In the genomic region with DNA sequence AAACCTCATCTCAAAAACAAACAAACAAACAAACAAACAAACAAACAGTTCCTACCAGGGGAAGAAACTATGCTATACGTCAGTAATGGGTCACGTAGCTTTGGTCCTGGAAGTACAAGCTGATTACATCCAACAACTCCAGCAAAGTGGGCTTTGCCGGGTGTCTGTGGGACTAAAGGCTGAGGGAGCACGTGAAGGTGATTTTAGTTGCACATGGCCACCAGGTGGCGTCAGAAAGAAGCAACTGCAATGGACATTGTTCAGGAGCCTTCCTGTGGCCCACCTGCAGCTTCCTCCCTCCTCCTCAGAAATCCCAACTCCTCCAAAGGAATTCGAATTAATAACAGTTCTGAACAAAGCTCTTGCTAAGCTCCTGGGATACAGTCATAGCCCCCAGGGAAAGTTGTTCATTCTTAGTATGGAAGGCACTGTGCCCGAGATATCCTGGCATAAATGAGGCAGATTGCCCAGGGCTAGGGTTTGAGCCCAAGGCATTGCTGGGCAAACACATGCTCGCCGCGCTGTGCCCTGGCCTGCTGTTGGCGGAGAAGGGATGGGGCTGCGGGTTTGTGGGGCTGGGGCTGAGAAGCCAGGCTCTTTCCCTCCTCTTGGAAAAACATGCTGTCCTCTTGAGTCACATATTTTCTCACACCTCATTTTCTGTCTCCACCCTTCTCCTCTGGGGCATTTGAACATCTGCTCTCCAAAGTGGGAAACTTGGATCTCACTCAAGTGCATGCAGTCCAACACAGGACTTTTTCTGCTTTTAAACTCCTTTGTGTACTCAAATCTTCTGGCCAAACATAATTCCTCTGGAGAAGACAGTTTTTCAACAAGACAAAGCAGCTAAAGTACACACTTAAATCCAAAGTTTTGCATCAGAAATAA, we compare ENCODE assay signal across 8 cellular contexts. TPM values are rescaled to one million over a fixed set of nuclear protein-coding genes. Genes with fewer than 3 reads are reported as not detected.
DNase-seq lines count a peak whose midpoint lies in the region; ATAC-seq and TF ChIP-seq lines count a peak whose summit lies in the region.

No MANE protein-coding gene starts in this region.

- H3K4me3 Mint-ChIP-seq in activated CD8-positive, alpha-beta memory T cell treated with anti-CD3 and anti-CD28 coated beads, Interleukin-2, amount 10 ng/mL, durations not matched to agents 7 days and 5 days: no peak overlapping the region
- H3K4me3 Mint-ChIP-seq in endothelial cell (ENCODE audit: unreplicated experiment): no peak overlapping the region
- H3K4me3 Mint-ChIP-seq in mesothelial cell of epicardium: no peak overlapping the region

- TF ChIP-seq CTCF in endothelial cell (IDR thresholded peaks at IDR 0.05; ENCODE audit: unreplicated experiment) (peak; percentile 80), mesothelial cell of epicardium (IDR thresholded peaks at IDR 0.05; ENCODE audit: unreplicated experiment) (peak; percentile 90)

- H3K9me3 Mint-ChIP-seq in activated CD8-positive, alpha-beta memory T cell treated with anti-CD3 and anti-CD28 coated beads, Interleukin-2, amount 10 ng/mL, durations not matched to agents 7 days and 5 days (ENCODE audit: low read depth): no peaks in the 10 kb centered on the region
- H3K9me3 Mint-ChIP-seq in endothelial cell (ENCODE audit: unreplicated experiment) (no peaks in the 10 kb centered on the region), mesothelial cell of epicardium (peaks cover 4% of the 10 kb centered on the region)

- H3K36me3 Mint-ChIP-seq in activated CD8-positive, alpha-beta memory T cell treated with anti-CD3 and anti-CD28 coated beads, Interleukin-2, amount 10 ng/mL, durations not matched to agents 7 days and 5 days: no peaks in the 10 kb centered on the region
- no peaks in the 10 kb centered on the region for H3K36me3 Mint-ChIP-seq in endothelial cell (ENCODE audit: low read depth, unreplicated experiment)
- H3K36me3 Mint-ChIP-seq in mesothelial cell of epicardium: no peaks in the 10 kb centered on the region

- H3K4me1 Mint-ChIP-seq in activated CD8-positive, alpha-beta memory T cell treated with anti-CD3 and anti-CD28 coated beads, Interleukin-2, amount 10 ng/mL, durations not matched to agents 7 days and 5 days: peaks cover 9% of the 10 kb centered on the region
- H3K4me1 Mint-ChIP-seq in endothelial cell (ENCODE audit: unreplicated experiment): peaks cover 17% of the 10 kb centered on the region
- peaks cover 13% of the 10 kb centered on the region for H3K4me1 Mint-ChIP-seq in mesothelial cell of epicardium

- H3K27me3 Mint-ChIP-seq in activated CD8-positive, alpha-beta memory T cell treated with anti-CD3 and anti-CD28 coated beads, Interleukin-2, amount 10 ng/mL, durations not matched to agents 7 days and 5 days: no peaks in the 10 kb centered on the region
- H3K27me3 Mint-ChIP-seq in endothelial cell (ENCODE audit: unreplicated experiment) (peaks cover 4% of the 10 kb centered on the region), mesothelial cell of epicardium (ENCODE audit: low read depth) (no peaks in the 10 kb centered on the region)

- CTCF ChIA-PET in activated CD8-positive, alpha-beta memory T cell treated with anti-CD3 and anti-CD28 coated beads, Interleukin-2, amount 10 ng/mL, durations not matched to agents 7 days and 5 days (lab: Charles Lee): interaction anchor here (0.6 to 9.2 kb wide), 35 partner anchors 9 to 704 kb away, joined by 3 to 160 read pairs (median 4); partner anchors contain the start of genes GPSM2, PRPF38B and SLC25A24

- H3K27ac Mint-ChIP-seq in activated CD8-positive, alpha-beta memory T cell treated with anti-CD3 and anti-CD28 coated beads, Interleukin-2, amount 10 ng/mL, durations not matched to agents 7 days and 5 days: no peak overlapping the region
- H3K27ac Mint-ChIP-seq in endothelial cell (ENCODE audit: unreplicated experiment) (no peak overlapping the region), mesothelial cell of epicardium (peak overlapping the region; percentile 15)

- ATAC-seq in HG03175 (IDR thresholded peaks at IDR 0.05; ENCODE audit: unreplicated experiment): peak; percentile 71
- peak; percentile 84 for ATAC-seq in activated CD8-positive, alpha-beta memory T cell treated with anti-CD3 and anti-CD28 coated beads, Interleukin-2, amount 10 ng/mL, durations not matched to agents 7 days and 5 days
- no peak for ATAC-seq in GM18861 (IDR thresholded peaks at IDR 0.05; ENCODE audit: unreplicated experiment)

- DNase-seq in DMS53 treated with DMSO at 0.1 percent for 48 hours (lab: John Stamatoyannopoulos, UW; ENCODE audit: unreplicated experiment) (peak; percentile 83), NCI-H82 treated with DMSO at 0.1 percent for 48 hours (lab: John Stamatoyannopoulos, UW; ENCODE audit: unreplicated experiment) (peak; percentile 66), endothelial cell (ENCODE audit: low spot score) (peak; percentile 78), mesothelial cell of epicardium (ENCODE audit: low spot score in 2 of 2, unreplicated experiment in 2 of 2) (peak; percentile 62 to 80)
- peak; percentile 81 for DNase-seq in activated CD8-positive, alpha-beta memory T cell treated with anti-CD3 and anti-CD28 coated beads, Interleukin-2, amount 10 ng/mL, durations not matched to agents 7 days and 5 days
- DNase-seq in stimulated activated CD8-positive, alpha-beta memory T cell treated with anti-CD3 and anti-CD28 coated beads, Interleukin-15, amount 100 ng/mL, for 48 hours (ENCODE audit: low read depth in 2 of 2): peak; percentile 19 to 26

RNA-seq across cellular contexts. Expression of gene AKNAD1, which starts 28.6 kb away (rescaled TPM):
- not detected for total RNA-seq in activated CD8-positive, alpha-beta memory T cell treated with anti-CD3 and anti-CD28 coated beads, Interleukin-2, amount 10 ng/mL, durations not matched to agents 7 days and 5 days
- not detected for total RNA-seq in endothelial cell (ENCODE audit: unreplicated experiment)
- total RNA-seq in mesothelial cell of epicardium: 0.27 TPM in 1 of 3 replicates, not detected in the others

RNA-seq across cellular contexts. Expression of gene GPSM2, which starts 48.5 kb away (rescaled TPM):
- 10 to 100 TPM; 30.8 to 47.3 TPM for total RNA-seq in activated CD8-positive, alpha-beta memory T cell treated with anti-CD3 and anti-CD28 coated beads, Interleukin-2, amount 10 ng/mL, durations not matched to agents 7 days and 5 days
- total RNA-seq in endothelial cell (ENCODE audit: unreplicated experiment) (12.9 TPM), mesothelial cell of epicardium (9.6 to 11.7 TPM (median 10.4 TPM) in 3 replicates)

Comparison
In these comparisons a context has a peak if more than half of its experiments do, and no peak if none do; other contexts are left out.
1. DNase-seq: peak in every context shown above with its lines; median percentile 83 in DMS53 treated with DMSO at 0.1 percent for 48 hours; 81 in activated CD8-positive, alpha-beta memory T cell treated with anti-CD3 and anti-CD28 coated beads, Interleukin-2, amount 10 ng/mL, durations not matched to agents 7 days and 5 days; 78 in endothelial cell; 71 in mesothelial cell of epicardium; 66 in NCI-H82 treated with DMSO at 0.1 percent for 48 hours; 22 in stimulated activated CD8-positive, alpha-beta memory T cell treated with anti-CD3 and anti-CD28 coated beads, Interleukin-15, amount 100 ng/mL, for 48 hours.